ENCODE assay signal across 18 cellular contexts in the genomic region with DNA sequence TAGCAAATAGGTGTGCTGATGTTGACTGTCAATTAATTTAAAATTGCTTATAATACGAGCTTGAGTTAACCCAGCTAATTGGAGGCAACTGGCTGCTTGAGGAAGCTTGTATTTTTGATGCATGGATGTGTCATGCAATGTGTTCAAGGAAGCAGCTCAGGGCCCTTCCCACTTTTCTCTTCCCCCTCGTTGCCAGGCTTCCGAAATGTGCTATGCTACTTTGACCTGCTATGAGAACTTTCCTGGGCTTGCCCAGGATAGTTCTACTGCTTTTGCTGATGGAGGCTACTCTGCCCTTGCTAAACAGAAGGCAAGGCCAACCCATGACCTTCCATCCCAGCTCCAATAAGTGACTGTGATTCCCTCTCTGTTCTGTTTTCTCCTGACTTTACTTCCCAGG. TPM values are rescaled to one million over a fixed set of nuclear protein-coding genes. Genes with fewer than 3 reads are reported as not detected.
DNase-seq lines count a peak whose midpoint lies in the region; ATAC-seq and TF ChIP-seq lines count a peak whose summit lies in the region.
"Had no signal": no experiment of that assay in that cellular context is flagged by ENCODE, and none has a peak within 500 bp of the region (broad histone marks: within the 10 kb centered on the region; RNA-seq: fewer than 3 reads in every experiment).

No MANE protein-coding gene starts in this region.

- H3K4me3 ChIP-seq in right cardiac atrium (ENCODE audit: low read length) (no peak overlapping the region), mucosa of rectum (ENCODE audit: low read length in 2 of 2) (no peak overlapping the region), transverse colon (no peak overlapping the region)

- no peak overlapping the region for H3K9ac ChIP-seq in mucosa of rectum (ENCODE audit: low read depth in 1 of 2, low read length in 2 of 2)

- no peak for TF ChIP-seq POLR2A in transverse colon (IDR thresholded peaks at IDR 0.05)

- H3K27me3 ChIP-seq in right cardiac atrium (ENCODE audit: control insufficient read depth, insufficient read depth) (no peaks in the 10 kb centered on the region), mucosa of rectum (ENCODE audit: control insufficient read depth in 2 of 2, insufficient read depth in 2 of 2, low read length in 2 of 2) (peaks cover 0 to 2% of the 10 kb centered on the region in 2 donors), transverse colon (no peaks in the 10 kb centered on the region)
- H3K27me3 ChIP-seq: BE2C had no signal

- H3K4me3 Mint-ChIP-seq in brain: peak overlapping the region in 1 of 5 experiments; percentile 3
- H3K4me3 Mint-ChIP-seq in activated T-helper 2 cell treated with anti-CD3 and anti-CD28 coated beads, Interferon-gamma antibody, Interleukin-2, Interleukin-4, amounts not matched to agents 10 μg/mL and 5 μg/mL and 100 μg/mL, durations not matched to agents 14 hours and 24 hours and 36 hours (ENCODE audit: low read depth): no peak overlapping the region
- H3K4me3 Mint-ChIP-seq: CD4-positive, CD25-positive, alpha-beta regulatory T cell; CD8-positive, alpha-beta memory T cell; H9 had no signal

- H3K4me1 Mint-ChIP-seq in brain: peaks cover 12% of the 10 kb centered on the region
- H3K4me1 Mint-ChIP-seq in activated T-helper 2 cell treated with anti-CD3 and anti-CD28 coated beads, Interferon-gamma antibody, Interleukin-2, Interleukin-4, amounts not matched to agents 10 μg/mL and 5 μg/mL and 100 μg/mL, durations not matched to agents 14 hours and 24 hours and 36 hours (ENCODE audit: low read depth): no peaks in the 10 kb centered on the region
- H3K4me1 Mint-ChIP-seq: CD4-positive, CD25-positive, alpha-beta regulatory T cell; CD8-positive, alpha-beta memory T cell had no signal

- in situ Hi-C loops in transverse colon (cut with MboI; ENCODE audit: low pct_ligation_motif_present in 1 of 4, low pct_unique_long_range_greater_than_20kb in 1 of 4, low sequenced_read_pairs in 3 of 4): no loop called here

- H3K36me3 ChIP-seq in mucosa of rectum (ENCODE audit: control insufficient read depth in 2 of 2, insufficient read depth in 2 of 2, low read length in 2 of 2): no peaks in the 10 kb centered on the region
- no peaks in the 10 kb centered on the region for H3K36me3 ChIP-seq in transverse colon
- H3K36me3 ChIP-seq: BE2C had no signal

- TF ChIP-seq CTCF in brain (conservative IDR thresholded peaks at IDR 0.05) (no peak), transverse colon (IDR thresholded peaks at IDR 0.05) (no peak)

- peaks cover 0 to 19% (median 0%) of the 10 kb centered on the region in 5 experiments for H3K9me3 Mint-ChIP-seq in brain
- H3K9me3 Mint-ChIP-seq in activated T-helper 2 cell treated with anti-CD3 and anti-CD28 coated beads, Interferon-gamma antibody, Interleukin-2, Interleukin-4, amounts not matched to agents 10 μg/mL and 5 μg/mL and 100 μg/mL, durations not matched to agents 14 hours and 24 hours and 36 hours: no peaks in the 10 kb centered on the region
- H3K9me3 Mint-ChIP-seq: H9 had no signal

- H3K4me1 ChIP-seq in right cardiac atrium (ENCODE audit: control insufficient read depth, insufficient read depth, low read length): peaks cover 8% of the 10 kb centered on the region
- peaks cover 2 to 3% of the 10 kb centered on the region in 2 donors for H3K4me1 ChIP-seq in mucosa of rectum (ENCODE audit: control insufficient read depth in 2 of 2, insufficient read depth in 2 of 2, low read length in 2 of 2)
- H3K4me1 ChIP-seq in transverse colon: peaks cover 0 to 21% (median 4%) of the 10 kb centered on the region in 4 donors
- H3K4me1 ChIP-seq: BE2C had no signal

- peak in 1 of 2 donors; percentile 45 for ATAC-seq in right cardiac atrium
- ATAC-seq in left cardiac atrium: no peak
- no peak for ATAC-seq in GM19328 (IDR thresholded peaks at IDR 0.05; ENCODE audit: unreplicated experiment)

- DNase-seq in right cardiac atrium (no peak), left cardiac atrium (no peak), transverse colon (peak; percentile 35), DMS114 treated with DMSO at 0.1 percent for 48 hours (lab: John Stamatoyannopoulos, UW; ENCODE audit: unreplicated experiment) (no peak)
- DNase-seq in activated T-helper 2 cell treated with anti-CD3 and anti-CD28 coated beads, Interferon-gamma antibody, Interleukin-2, Interleukin-4, amounts not matched to agents 10 μg/mL and 5 μg/mL and 100 μg/mL, durations not matched to agents 14 hours and 24 hours and 36 hours (ENCODE audit: low spot score): no peak
- DNase-seq: ACHN; BE2C; C1 segment of cervical spinal cord; CD4-positive, CD25-positive, alpha-beta regulatory T cell; CD8-positive, alpha-beta memory T cell; COR-L47; DMS79 treated with DMSO at 0.1 percent for 48 hours; GF-D8; H9; KG1 had no signal

- H3K36me3 Mint-ChIP-seq in brain: no peaks in the 10 kb centered on the region
- no peaks in the 10 kb centered on the region for H3K36me3 Mint-ChIP-seq in activated T-helper 2 cell treated with anti-CD3 and anti-CD28 coated beads, Interferon-gamma antibody, Interleukin-2, Interleukin-4, amounts not matched to agents 10 μg/mL and 5 μg/mL and 100 μg/mL, durations not matched to agents 14 hours and 24 hours and 36 hours (ENCODE audit: low read depth)
- H3K36me3 Mint-ChIP-seq: CD4-positive, CD25-positive, alpha-beta regulatory T cell; CD8-positive, alpha-beta memory T cell had no signal

- intact Hi-C loops in right cardiac atrium (cut with DNase I) (loop anchor here in 1 of 4 donors (10.0 kb wide), 1 partner anchor 117 kb away; no protein-coding TSS in a partner anchor), left cardiac atrium (cut with DNase I) (no loop called here), transverse colon (cut with DNase I; ENCODE audit: low total_unique reads) (no loop called here)
- intact Hi-C loops in activated T-helper 2 cell treated with anti-CD3 and anti-CD28 coated beads, Interferon-gamma antibody, Interleukin-2, Interleukin-4, amounts not matched to agents 10 μg/mL and 5 μg/mL and 100 μg/mL, durations not matched to agents 14 hours and 24 hours and 36 hours (cut with micrococcal nuclease): no loop called here

- 64% methylated on average over 3 of the region's 3 CpGs for WGBS in right cardiac atrium
- WGBS in transverse colon (ENCODE audit: low coverage in 1 of 2), 2 donors: 41% methylated on average over 3 of the region's 3 CpGs; no CpG with 5 or more reads in 1 of the 2 donors

- no peaks in the 10 kb centered on the region for H3K27me3 Mint-ChIP-seq in brain
- H3K27me3 Mint-ChIP-seq in activated T-helper 2 cell treated with anti-CD3 and anti-CD28 coated beads, Interferon-gamma antibody, Interleukin-2, Interleukin-4, amounts not matched to agents 10 μg/mL and 5 μg/mL and 100 μg/mL, durations not matched to agents 14 hours and 24 hours and 36 hours (ENCODE audit: low read depth): peaks cover 12% of the 10 kb centered on the region

- H3K9me3 ChIP-seq in right cardiac atrium (ENCODE audit: control insufficient read depth, low read length) (no peaks in the 10 kb centered on the region), mucosa of rectum (ENCODE audit: control insufficient read depth in 2 of 2, low read length in 2 of 2) (no peaks in the 10 kb centered on the region), transverse colon (no peaks in the 10 kb centered on the region)
- H3K9me3 ChIP-seq: BE2C had no signal

- no peak for TF ChIP-seq EP300 in transverse colon (IDR thresholded peaks at IDR 0.05; ENCODE audit: low read depth)

- peak overlapping the region in 3 of 5 experiments; percentile 40 to 72 (median 45) for H3K27ac Mint-ChIP-seq in brain
- no peak overlapping the region for H3K27ac Mint-ChIP-seq in activated T-helper 2 cell treated with anti-CD3 and anti-CD28 coated beads, Interferon-gamma antibody, Interleukin-2, Interleukin-4, amounts not matched to agents 10 μg/mL and 5 μg/mL and 100 μg/mL, durations not matched to agents 14 hours and 24 hours and 36 hours
- H3K27ac Mint-ChIP-seq: CD4-positive, CD25-positive, alpha-beta regulatory T cell; H9 had no signal

- H3K27ac ChIP-seq in right cardiac atrium (ENCODE audit: low read length): peak overlapping the region; percentile 45
- peak overlapping the region; percentile 22 to 56 for H3K27ac ChIP-seq in mucosa of rectum (ENCODE audit: low read depth in 2 of 2, low read length in 2 of 2)
- peak overlapping the region in 3 of 4 donors; percentile 41 to 47 (median 47) for H3K27ac ChIP-seq in transverse colon

RNA-seq across cellular contexts. Expression of gene PLCE1, which starts 24.4 kb away (rescaled TPM):
- 10 to 100 TPM; 12.4 to 23.4 (median 21.0) TPM for total RNA-seq in right cardiac atrium
- polyA plus RNA-seq in right cardiac atrium: 6.0 TPM
- total RNA-seq in left cardiac atrium: 10 to 100 TPM; 15.2 to 25.7 TPM
- 2.7 TPM for polyA plus RNA-seq in brain (ENCODE audit: insufficient read depth, low read depth, low replicate concordance)
- total RNA-seq in transverse colon: 100 to 1,000 TPM in 1 of 4 donors, 10 to 100 TPM in 3; 67.9 to 100 (median 90.8) TPM
- 0.02 TPM in 2 replicates for total RNA-seq in activated T-helper 2 cell treated with anti-CD3 and anti-CD28 coated beads, Interferon-gamma antibody, Interleukin-2, Interleukin-4, amounts not matched to agents 10 μg/mL and 5 μg/mL and 100 μg/mL, durations not matched to agents 14 hours and 24 hours and 36 hours
- total RNA-seq: CD4-positive, CD25-positive, alpha-beta regulatory T cell; CD8-positive, alpha-beta memory T cell had no signal

Comparison
In these comparisons a context has a peak if more than half of its experiments do, and no peak if none do; other contexts are left out.
1. RNA of gene PLCE1, which starts 24.4 kb away (total RNA-seq): 67.9 to 100 TPM in transverse colon, 15.2 to 25.7 TPM in left cardiac atrium and 12.4 to 23.4 TPM in right cardiac atrium; 0.02 TPM in activated T-helper 2 cell treated with anti-CD3 and anti-CD28 coated beads, Interferon-gamma antibody, Interleukin-2, Interleukin-4, amounts not matched to agents 10 μg/mL and 5 μg/mL and 100 μg/mL, durations not matched to agents 14 hours and 24 hours and 36 hours; every median in the first group is over 10 times any median in the second.
2. Peak in every context shown above with its lines, with median percentiles within 50 percentile points of each other: H3K27ac ChIP-seq.